Comparison of ENCODE assay signal across 8 cellular contexts in genomic region chr4:159175989-159176375, GRCh38.
DNase-seq lines count a peak whose midpoint lies in the region; ATAC-seq and TF ChIP-seq lines count a peak whose summit lies in the region.

No MANE protein-coding gene starts in this region.

- no peaks in the 10 kb centered on the region for H3K36me3 Mint-ChIP-seq in HFFc6 (ENCODE audit: low read depth)
- no peaks in the 10 kb centered on the region for H3K36me3 Mint-ChIP-seq in activated CD8-positive, alpha-beta T cell treated with anti-CD3 and anti-CD28 coated beads, Interleukin-2, amount 10 ng/mL, durations not matched to agents 7 days and 5 days (ENCODE audit: low read depth)
- no peaks in the 10 kb centered on the region for H3K36me3 Mint-ChIP-seq in naive thymus-derived CD8-positive, alpha-beta T cell

- peak; percentile 24 for ATAC-seq in activated CD8-positive, alpha-beta T cell treated with anti-CD3 and anti-CD28 coated beads, Interleukin-2, amount 10 ng/mL, durations not matched to agents 7 days and 5 days
- ATAC-seq in naive thymus-derived CD8-positive, alpha-beta T cell, result no peak

- H3K9me2 ChIP-seq in hepatocyte (replicated peaks; ENCODE audit: insufficient read depth), result no peaks in the 10 kb centered on the region

- H3K9me3 ChIP-seq in hepatocyte (ENCODE audit: low read depth) (no peaks in the 10 kb centered on the region), skeletal muscle satellite cell (replicated peaks; ENCODE audit: low read length) (no peaks in the 10 kb centered on the region), tibial artery (no peaks in the 10 kb centered on the region)

- H3K4me3 Mint-ChIP-seq in HFFc6, result peak overlapping the region; percentile 85
- no peak overlapping the region for H3K4me3 Mint-ChIP-seq in activated CD8-positive, alpha-beta T cell treated with anti-CD3 and anti-CD28 coated beads, Interleukin-2, amount 10 ng/mL, durations not matched to agents 7 days and 5 days
- peak overlapping the region in 2 of 10 donors; percentile 2 for H3K4me3 Mint-ChIP-seq in naive thymus-derived CD8-positive, alpha-beta T cell

- no peaks in the 10 kb centered on the region; the same call in 1 of the 2 replicates for H3K27me3 Mint-ChIP-seq in HFFc6 (ENCODE audit: insufficient read depth)
- H3K27me3 Mint-ChIP-seq in activated CD8-positive, alpha-beta T cell treated with anti-CD3 and anti-CD28 coated beads, Interleukin-2, amount 10 ng/mL, durations not matched to agents 7 days and 5 days (ENCODE audit: low read depth), result peaks cover 3% of the 10 kb centered on the region
- H3K27me3 Mint-ChIP-seq in naive thymus-derived CD8-positive, alpha-beta T cell, result peaks cover 0 to 9% (median 7%) of the 10 kb centered on the region in 5 donors

- H3K27ac Mint-ChIP-seq in HFFc6, result peak overlapping the region; percentile 47
- H3K27ac Mint-ChIP-seq in activated CD8-positive, alpha-beta T cell treated with anti-CD3 and anti-CD28 coated beads, Interleukin-2, amount 10 ng/mL, durations not matched to agents 7 days and 5 days, result no peak overlapping the region
- H3K27ac Mint-ChIP-seq in naive thymus-derived CD8-positive, alpha-beta T cell, result no peak overlapping the region

- peak overlapping the region; percentile 42 for H3K27ac ChIP-seq in hepatocyte
- H3K27ac ChIP-seq in tibial artery, result peak overlapping the region in 1 of 2 donors; percentile 7

- H3K36me3 ChIP-seq in hepatocyte (replicated peaks; ENCODE audit: insufficient read depth, low read depth), result no peaks in the 10 kb centered on the region
- H3K36me3 ChIP-seq in skeletal muscle satellite cell (ENCODE audit: insufficient read depth, low read length), result no peaks in the 10 kb centered on the region
- H3K36me3 ChIP-seq in tibial artery, result no peaks in the 10 kb centered on the region

- H3K4me1 Mint-ChIP-seq in HFFc6 (ENCODE audit: low read depth), result peaks cover 47% of the 10 kb centered on the region
- peaks cover 33% of the 10 kb centered on the region for H3K4me1 Mint-ChIP-seq in activated CD8-positive, alpha-beta T cell treated with anti-CD3 and anti-CD28 coated beads, Interleukin-2, amount 10 ng/mL, durations not matched to agents 7 days and 5 days (ENCODE audit: low read depth)
- H3K4me1 Mint-ChIP-seq in naive thymus-derived CD8-positive, alpha-beta T cell, result peaks cover 10 to 54% (median 28%) of the 10 kb centered on the region in 4 donors

- TF ChIP-seq CTCF in HFFc6 (IDR thresholded peaks at IDR 0.05) (no peak), hepatocyte (IDR thresholded peaks at IDR 0.05; ENCODE audit: poor library complexity) (no peak), tibial artery (IDR thresholded peaks at IDR 0.05) (no peak)

- H3K4me3 ChIP-seq in hepatocyte (no peak overlapping the region), skeletal muscle satellite cell (ENCODE audit: low read length) (no peak overlapping the region), tibial artery (no peak overlapping the region)

- peaks cover 92% of the 10 kb centered on the region for H3K79me2 ChIP-seq in hepatocyte

- peak overlapping the region; percentile 79 for H3K4me2 ChIP-seq in hepatocyte
- peak overlapping the region; percentile 83 for H3K4me2 ChIP-seq in skeletal muscle satellite cell (ENCODE audit: low read length)

- WGBS in hepatocyte (ENCODE audit: low lambda C conversion rate, missing lambda C conversion rate), result 73% methylated on average over 4 of the region's 4 CpGs

- DNase-seq in HFFc6 (no peak), hepatocyte (ENCODE audit: low spot score) (no peak), erythroblast (lab: John Stamatoyannopoulos, UW) (no peak), HCEC 1CT (no peak), tibial artery (no peak)
- DNase-seq in activated CD8-positive, alpha-beta T cell treated with anti-CD3 and anti-CD28 coated beads, Interleukin-2, amount 10 ng/mL, durations not matched to agents 7 days and 5 days, result no peak
- no peak for DNase-seq in naive thymus-derived CD8-positive, alpha-beta T cell

- peaks cover 12% of the 10 kb centered on the region for H3K4me1 ChIP-seq in hepatocyte (ENCODE audit: insufficient read depth)
- H3K4me1 ChIP-seq in skeletal muscle satellite cell (ENCODE audit: control insufficient read depth, insufficient read depth, low read length), result peaks cover 23% of the 10 kb centered on the region
- peaks cover 0 to 81% (median 35%) of the 10 kb centered on the region in 4 donors for H3K4me1 ChIP-seq in tibial artery

- CTCF ChIA-PET in activated CD8-positive, alpha-beta T cell treated with anti-CD3 and anti-CD28 coated beads, Interleukin-2, amount 10 ng/mL, durations not matched to agents 7 days and 5 days (lab: Charles Lee), result interaction anchor here (0.6 to 3.9 kb wide), 6 partner anchors 11 to 325 kb away, joined by 3 to 16 read pairs (median 4); no protein-coding TSS in a partner anchor

- H3K9me3 Mint-ChIP-seq in HFFc6, result no peaks in the 10 kb centered on the region
- H3K9me3 Mint-ChIP-seq in activated CD8-positive, alpha-beta T cell treated with anti-CD3 and anti-CD28 coated beads, Interleukin-2, amount 10 ng/mL, durations not matched to agents 7 days and 5 days (ENCODE audit: insufficient read depth), result no peaks in the 10 kb centered on the region
- H3K9me3 Mint-ChIP-seq in naive thymus-derived CD8-positive, alpha-beta T cell, result no peaks in the 10 kb centered on the region

- TF ChIP-seq POLR2A in erythroblast (IDR thresholded peaks at IDR 0.05; ENCODE audit: low read length), result no peak

- intact Hi-C loops in tibial artery (cut with DNase I; ENCODE audit: low total_unique reads), result loop anchor here (5.0 to 10.0 kb wide), 3 partner anchors 71 to 441 kb away; partner anchors contain the start of gene RAPGEF2

- H3K27me3 ChIP-seq in hepatocyte (no peaks in the 10 kb centered on the region), skeletal muscle satellite cell (ENCODE audit: control insufficient read depth, insufficient read depth, low read length) (no peaks in the 10 kb centered on the region), tibial artery (no peaks in the 10 kb centered on the region)

- H2AFZ ChIP-seq in hepatocyte, result no peak overlapping the region

- H3K9ac ChIP-seq in skeletal muscle satellite cell (ENCODE audit: low read depth, low read length), result no peak overlapping the region

- POLR2A ChIA-PET in activated CD8-positive, alpha-beta T cell treated with anti-CD3 and anti-CD28 coated beads, Interleukin-2, amount 10 ng/mL, durations not matched to agents 7 days and 5 days (lab: Charles Lee), result no interaction called here
- POLR2A ChIA-PET in naive thymus-derived CD8-positive, alpha-beta T cell (lab: Charles Lee), result no interaction called here

- peaks cover 48% of the 10 kb centered on the region for H4K20me1 ChIP-seq in hepatocyte (ENCODE audit: insufficient read depth, poor library complexity, severe bottlenecking)
